ENCODE assay signal across 1 cellular context in genomic region chr16:56812884-56813283, GRCh38.
TF ChIP-seq lines count a peak whose summit lies in the region.

No MANE protein-coding gene starts in this region.

TF ChIP-seq in K562, 482 proteins besides CTCF, POLR2A, EP300 and RAD21 (continued from another document):
- TF ChIP-seq, protein P1, sequence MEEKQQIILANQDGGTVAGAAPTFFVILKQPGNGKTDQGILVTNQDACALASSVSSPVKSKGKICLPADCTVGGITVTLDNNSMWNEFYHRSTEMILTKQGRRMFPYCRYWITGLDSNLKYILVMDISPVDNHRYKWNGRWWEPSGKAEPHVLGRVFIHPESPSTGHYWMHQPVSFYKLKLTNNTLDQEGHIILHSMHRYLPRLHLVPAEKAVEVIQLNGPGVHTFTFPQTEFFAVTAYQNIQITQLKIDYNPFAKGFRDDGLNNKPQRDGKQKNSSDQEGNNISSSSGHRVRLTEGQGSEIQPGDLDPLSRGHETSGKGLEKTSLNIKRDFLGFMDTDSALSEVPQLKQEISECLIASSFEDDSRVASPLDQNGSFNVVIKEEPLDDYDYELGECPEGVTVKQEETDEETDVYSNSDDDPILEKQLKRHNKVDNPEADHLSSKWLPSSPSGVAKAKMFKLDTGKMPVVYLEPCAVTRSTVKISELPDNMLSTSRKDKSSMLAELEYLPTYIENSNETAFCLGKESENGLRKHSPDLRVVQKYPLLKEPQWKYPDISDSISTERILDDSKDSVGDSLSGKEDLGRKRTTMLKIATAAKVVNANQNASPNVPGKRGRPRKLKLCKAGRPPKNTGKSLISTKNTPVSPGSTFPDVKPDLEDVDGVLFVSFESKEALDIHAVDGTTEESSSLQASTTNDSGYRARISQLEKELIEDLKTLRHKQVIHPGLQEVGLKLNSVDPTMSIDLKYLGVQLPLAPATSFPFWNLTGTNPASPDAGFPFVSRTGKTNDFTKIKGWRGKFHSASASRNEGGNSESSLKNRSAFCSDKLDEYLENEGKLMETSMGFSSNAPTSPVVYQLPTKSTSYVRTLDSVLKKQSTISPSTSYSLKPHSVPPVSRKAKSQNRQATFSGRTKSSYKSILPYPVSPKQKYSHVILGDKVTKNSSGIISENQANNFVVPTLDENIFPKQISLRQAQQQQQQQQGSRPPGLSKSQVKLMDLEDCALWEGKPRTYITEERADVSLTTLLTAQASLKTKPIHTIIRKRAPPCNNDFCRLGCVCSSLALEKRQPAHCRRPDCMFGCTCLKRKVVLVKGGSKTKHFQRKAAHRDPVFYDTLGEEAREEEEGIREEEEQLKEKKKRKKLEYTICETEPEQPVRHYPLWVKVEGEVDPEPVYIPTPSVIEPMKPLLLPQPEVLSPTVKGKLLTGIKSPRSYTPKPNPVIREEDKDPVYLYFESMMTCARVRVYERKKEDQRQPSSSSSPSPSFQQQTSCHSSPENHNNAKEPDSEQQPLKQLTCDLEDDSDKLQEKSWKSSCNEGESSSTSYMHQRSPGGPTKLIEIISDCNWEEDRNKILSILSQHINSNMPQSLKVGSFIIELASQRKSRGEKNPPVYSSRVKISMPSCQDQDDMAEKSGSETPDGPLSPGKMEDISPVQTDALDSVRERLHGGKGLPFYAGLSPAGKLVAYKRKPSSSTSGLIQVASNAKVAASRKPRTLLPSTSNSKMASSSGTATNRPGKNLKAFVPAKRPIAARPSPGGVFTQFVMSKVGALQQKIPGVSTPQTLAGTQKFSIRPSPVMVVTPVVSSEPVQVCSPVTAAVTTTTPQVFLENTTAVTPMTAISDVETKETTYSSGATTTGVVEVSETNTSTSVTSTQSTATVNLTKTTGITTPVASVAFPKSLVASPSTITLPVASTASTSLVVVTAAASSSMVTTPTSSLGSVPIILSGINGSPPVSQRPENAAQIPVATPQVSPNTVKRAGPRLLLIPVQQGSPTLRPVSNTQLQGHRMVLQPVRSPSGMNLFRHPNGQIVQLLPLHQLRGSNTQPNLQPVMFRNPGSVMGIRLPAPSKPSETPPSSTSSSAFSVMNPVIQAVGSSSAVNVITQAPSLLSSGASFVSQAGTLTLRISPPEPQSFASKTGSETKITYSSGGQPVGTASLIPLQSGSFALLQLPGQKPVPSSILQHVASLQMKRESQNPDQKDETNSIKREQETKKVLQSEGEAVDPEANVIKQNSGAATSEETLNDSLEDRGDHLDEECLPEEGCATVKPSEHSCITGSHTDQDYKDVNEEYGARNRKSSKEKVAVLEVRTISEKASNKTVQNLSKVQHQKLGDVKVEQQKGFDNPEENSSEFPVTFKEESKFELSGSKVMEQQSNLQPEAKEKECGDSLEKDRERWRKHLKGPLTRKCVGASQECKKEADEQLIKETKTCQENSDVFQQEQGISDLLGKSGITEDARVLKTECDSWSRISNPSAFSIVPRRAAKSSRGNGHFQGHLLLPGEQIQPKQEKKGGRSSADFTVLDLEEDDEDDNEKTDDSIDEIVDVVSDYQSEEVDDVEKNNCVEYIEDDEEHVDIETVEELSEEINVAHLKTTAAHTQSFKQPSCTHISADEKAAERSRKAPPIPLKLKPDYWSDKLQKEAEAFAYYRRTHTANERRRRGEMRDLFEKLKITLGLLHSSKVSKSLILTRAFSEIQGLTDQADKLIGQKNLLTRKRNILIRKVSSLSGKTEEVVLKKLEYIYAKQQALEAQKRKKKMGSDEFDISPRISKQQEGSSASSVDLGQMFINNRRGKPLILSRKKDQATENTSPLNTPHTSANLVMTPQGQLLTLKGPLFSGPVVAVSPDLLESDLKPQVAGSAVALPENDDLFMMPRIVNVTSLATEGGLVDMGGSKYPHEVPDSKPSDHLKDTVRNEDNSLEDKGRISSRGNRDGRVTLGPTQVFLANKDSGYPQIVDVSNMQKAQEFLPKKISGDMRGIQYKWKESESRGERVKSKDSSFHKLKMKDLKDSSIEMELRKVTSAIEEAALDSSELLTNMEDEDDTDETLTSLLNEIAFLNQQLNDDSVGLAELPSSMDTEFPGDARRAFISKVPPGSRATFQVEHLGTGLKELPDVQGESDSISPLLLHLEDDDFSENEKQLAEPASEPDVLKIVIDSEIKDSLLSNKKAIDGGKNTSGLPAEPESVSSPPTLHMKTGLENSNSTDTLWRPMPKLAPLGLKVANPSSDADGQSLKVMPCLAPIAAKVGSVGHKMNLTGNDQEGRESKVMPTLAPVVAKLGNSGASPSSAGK (IDR thresholded peaks at IDR 0.05) = no peak
- peak; percentile 72; the same call in 1 of the 2 replicates for TF ChIP-seq MAFK (IDR thresholded peaks at IDR 0.05; ENCODE audit: low read length)
- TF ChIP-seq MAFG (tag; conservative IDR thresholded peaks at IDR 0.05) = peak; percentile 92
- peak; percentile 78 for TF ChIP-seq ZNF316 (IDR thresholded peaks at IDR 0.05)
- TF ChIP-seq SOX6 (IDR thresholded peaks at IDR 0.05) = peak; percentile 37; the same call in 1 of the 2 replicates
- peak; percentile 85 for TF ChIP-seq NFE2L1 (tag; IDR thresholded peaks at IDR 0.05; ENCODE audit: borderline replicate concordance, low read depth)
- no peak for TF ChIP-seq GABPB2 (CRISPR knock-in tag; conservative IDR thresholded peaks at IDR 0.05)
- TF ChIP-seq MAFF (IDR thresholded peaks at IDR 0.05; ENCODE audit: low read length) = peak; percentile 70; the same call in 1 of the 2 replicates
- peak; percentile 78 for TF ChIP-seq C11orf30 (IDR thresholded peaks at IDR 0.05; ENCODE audit: low read depth)
- TF ChIP-seq BACH1 (tag; IDR thresholded peaks at IDR 0.05) = peak; percentile 74; the same call in 1 of the 2 replicates
- TF ChIP-seq NFE2 (IDR thresholded peaks at IDR 0.05; ENCODE audit: low read depth) = peak; percentile 79
